1 cellular context compared by ENCODE assay signal in the genomic region with DNA sequence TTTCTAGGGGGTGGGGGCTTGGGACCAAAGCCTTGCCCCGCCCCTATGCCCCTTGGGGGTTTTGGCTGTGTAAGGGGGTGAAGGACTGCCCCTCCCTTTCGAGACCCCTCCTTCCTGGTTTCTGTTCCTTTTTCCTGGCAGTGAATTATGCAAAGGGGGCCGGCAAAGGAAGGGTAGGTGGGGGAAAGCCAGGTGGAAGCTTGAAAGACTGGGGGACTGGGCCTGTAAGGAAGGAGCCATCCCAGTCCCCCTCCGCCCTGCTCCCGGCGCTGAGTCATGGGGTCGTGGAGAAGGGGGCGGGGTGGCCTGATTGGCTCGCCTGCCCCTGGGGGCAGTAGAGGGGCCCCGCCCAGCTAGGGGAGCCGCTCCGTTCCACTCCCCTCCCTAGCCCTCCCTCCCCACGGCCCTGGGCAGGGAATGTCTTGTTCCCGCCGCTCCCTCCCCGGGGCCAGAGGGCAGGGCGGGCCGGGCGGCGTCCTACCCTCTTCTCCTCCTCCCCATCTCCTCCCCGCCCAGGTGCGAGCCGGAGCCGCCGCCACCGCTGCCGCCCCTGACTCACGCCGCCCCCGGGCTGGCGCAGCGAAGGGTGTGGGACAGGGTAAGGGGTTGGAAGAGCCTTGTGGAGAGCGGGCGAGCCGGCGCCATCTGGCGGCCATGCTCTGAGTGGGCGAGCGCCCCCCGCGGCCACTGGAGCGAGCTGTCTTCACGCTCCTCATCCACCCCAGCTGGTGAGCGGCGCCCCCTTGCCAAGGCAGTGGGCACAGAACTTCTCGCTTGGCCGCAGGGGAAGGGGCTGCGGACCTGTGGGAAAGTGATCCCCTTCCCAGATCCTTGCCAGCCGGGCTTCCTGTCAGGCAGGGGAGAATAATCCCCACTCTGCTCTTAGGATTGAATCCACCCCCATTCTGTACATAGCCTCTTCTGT.
TF ChIP-seq lines count a peak whose summit lies in the region.

No MANE protein-coding gene starts in this region.

TF ChIP-seq in K562, 482 proteins besides CTCF, POLR2A, EP300 and RAD21 (continued from another document and continues in another):
- TF ChIP-seq, protein P1, sequence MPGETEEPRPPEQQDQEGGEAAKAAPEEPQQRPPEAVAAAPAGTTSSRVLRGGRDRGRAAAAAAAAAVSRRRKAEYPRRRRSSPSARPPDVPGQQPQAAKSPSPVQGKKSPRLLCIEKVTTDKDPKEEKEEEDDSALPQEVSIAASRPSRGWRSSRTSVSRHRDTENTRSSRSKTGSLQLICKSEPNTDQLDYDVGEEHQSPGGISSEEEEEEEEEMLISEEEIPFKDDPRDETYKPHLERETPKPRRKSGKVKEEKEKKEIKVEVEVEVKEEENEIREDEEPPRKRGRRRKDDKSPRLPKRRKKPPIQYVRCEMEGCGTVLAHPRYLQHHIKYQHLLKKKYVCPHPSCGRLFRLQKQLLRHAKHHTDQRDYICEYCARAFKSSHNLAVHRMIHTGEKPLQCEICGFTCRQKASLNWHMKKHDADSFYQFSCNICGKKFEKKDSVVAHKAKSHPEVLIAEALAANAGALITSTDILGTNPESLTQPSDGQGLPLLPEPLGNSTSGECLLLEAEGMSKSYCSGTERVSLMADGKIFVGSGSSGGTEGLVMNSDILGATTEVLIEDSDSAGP (CRISPR knock-in tag; IDR thresholded peaks at IDR 0.05): peak; percentile 52; the same call in 1 of the 2 replicates
- no peak for TF ChIP-seq TEAD4 (IDR thresholded peaks at IDR 0.05; ENCODE audit: low read length)
- no peak for TF ChIP-seq TEAD4 (CRISPR knock-in tag; IDR thresholded peaks at IDR 0.05; ENCODE audit: borderline replicate concordance)
- peak; percentile 97; the same call in 1 of the 2 replicates for TF ChIP-seq KAT7 (CRISPR knock-in tag; IDR thresholded peaks at IDR 0.05; ENCODE audit: borderline replicate concordance)
- peak; percentile 89 for TF ChIP-seq CXXC5 (CRISPR knock-in tag; IDR thresholded peaks at IDR 0.05)
- TF ChIP-seq HCFC1 (IDR thresholded peaks at IDR 0.05; ENCODE audit: low read depth, low read length): peak; percentile 51
- TF ChIP-seq ZEB2 (IDR thresholded peaks at IDR 0.05): peak; percentile 95
- TF ChIP-seq NR2C1 (IDR thresholded peaks at IDR 0.05): peak; percentile 9; the same call in 1 of the 2 replicates
- peak; percentile 11; the same call in 1 of the 2 replicates for TF ChIP-seq NR2C1 (tag; IDR thresholded peaks at IDR 0.05)
- TF ChIP-seq JUND (IDR thresholded peaks at IDR 0.05; ENCODE audit: borderline replicate concordance, low read depth, low read length): peak; percentile 68
- peak; percentile 11; the same call in 1 of the 3 replicates for TF ChIP-seq JUND (tag; IDR thresholded peaks at IDR 0.05; ENCODE audit: borderline replicate concordance, low read depth, low read length)
- TF ChIP-seq, protein P2, sequence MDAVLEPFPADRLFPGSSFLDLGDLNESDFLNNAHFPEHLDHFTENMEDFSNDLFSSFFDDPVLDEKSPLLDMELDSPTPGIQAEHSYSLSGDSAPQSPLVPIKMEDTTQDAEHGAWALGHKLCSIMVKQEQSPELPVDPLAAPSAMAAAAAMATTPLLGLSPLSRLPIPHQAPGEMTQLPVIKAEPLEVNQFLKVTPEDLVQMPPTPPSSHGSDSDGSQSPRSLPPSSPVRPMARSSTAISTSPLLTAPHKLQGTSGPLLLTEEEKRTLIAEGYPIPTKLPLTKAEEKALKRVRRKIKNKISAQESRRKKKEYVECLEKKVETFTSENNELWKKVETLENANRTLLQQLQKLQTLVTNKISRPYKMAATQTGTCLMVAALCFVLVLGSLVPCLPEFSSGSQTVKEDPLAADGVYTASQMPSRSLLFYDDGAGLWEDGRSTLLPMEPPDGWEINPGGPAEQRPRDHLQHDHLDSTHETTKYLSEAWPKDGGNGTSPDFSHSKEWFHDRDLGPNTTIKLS (IDR thresholded peaks at IDR 0.05; ENCODE audit: borderline replicate concordance, low read depth): no peak
- TF ChIP-seq, protein P3, sequence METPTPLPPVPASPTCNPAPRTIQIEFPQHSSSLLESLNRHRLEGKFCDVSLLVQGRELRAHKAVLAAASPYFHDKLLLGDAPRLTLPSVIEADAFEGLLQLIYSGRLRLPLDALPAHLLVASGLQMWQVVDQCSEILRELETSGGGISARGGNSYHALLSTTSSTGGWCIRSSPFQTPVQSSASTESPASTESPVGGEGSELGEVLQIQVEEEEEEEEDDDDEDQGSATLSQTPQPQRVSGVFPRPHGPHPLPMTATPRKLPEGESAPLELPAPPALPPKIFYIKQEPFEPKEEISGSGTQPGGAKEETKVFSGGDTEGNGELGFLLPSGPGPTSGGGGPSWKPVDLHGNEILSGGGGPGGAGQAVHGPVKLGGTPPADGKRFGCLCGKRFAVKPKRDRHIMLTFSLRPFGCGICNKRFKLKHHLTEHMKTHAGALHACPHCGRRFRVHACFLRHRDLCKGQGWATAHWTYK (CRISPR knock-in tag; IDR thresholded peaks at IDR 0.05): peak; percentile 72; the same call in 1 of the 2 replicates
- TF ChIP-seq, protein P4, sequence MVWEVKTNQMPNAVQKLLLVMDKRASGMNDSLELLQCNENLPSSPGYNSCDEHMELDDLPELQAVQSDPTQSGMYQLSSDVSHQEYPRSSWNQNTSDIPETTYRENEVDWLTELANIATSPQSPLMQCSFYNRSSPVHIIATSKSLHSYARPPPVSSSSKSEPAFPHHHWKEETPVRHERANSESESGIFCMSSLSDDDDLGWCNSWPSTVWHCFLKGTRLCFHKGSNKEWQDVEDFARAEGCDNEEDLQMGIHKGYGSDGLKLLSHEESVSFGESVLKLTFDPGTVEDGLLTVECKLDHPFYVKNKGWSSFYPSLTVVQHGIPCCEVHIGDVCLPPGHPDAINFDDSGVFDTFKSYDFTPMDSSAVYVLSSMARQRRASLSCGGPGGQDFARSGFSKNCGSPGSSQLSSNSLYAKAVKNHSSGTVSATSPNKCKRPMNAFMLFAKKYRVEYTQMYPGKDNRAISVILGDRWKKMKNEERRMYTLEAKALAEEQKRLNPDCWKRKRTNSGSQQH (CRISPR knock-in tag; IDR thresholded peaks at IDR 0.05): peak; percentile 51; the same call in 1 of the 2 replicates
- TF ChIP-seq ZFP36 (IDR thresholded peaks at IDR 0.05; ENCODE audit: low read depth, low read length, partially characterized antibody): peak; percentile 4
- TF ChIP-seq SMARCA4 (IDR thresholded peaks at IDR 0.05): 0 out of 2 replicates have a peak, but pooled peaks have one; percentile 54
- 0 out of 2 replicates have a peak, but pooled peaks have one; percentile 70 for TF ChIP-seq DNMT1 (IDR thresholded peaks at IDR 0.05)
- TF ChIP-seq, protein P5, sequence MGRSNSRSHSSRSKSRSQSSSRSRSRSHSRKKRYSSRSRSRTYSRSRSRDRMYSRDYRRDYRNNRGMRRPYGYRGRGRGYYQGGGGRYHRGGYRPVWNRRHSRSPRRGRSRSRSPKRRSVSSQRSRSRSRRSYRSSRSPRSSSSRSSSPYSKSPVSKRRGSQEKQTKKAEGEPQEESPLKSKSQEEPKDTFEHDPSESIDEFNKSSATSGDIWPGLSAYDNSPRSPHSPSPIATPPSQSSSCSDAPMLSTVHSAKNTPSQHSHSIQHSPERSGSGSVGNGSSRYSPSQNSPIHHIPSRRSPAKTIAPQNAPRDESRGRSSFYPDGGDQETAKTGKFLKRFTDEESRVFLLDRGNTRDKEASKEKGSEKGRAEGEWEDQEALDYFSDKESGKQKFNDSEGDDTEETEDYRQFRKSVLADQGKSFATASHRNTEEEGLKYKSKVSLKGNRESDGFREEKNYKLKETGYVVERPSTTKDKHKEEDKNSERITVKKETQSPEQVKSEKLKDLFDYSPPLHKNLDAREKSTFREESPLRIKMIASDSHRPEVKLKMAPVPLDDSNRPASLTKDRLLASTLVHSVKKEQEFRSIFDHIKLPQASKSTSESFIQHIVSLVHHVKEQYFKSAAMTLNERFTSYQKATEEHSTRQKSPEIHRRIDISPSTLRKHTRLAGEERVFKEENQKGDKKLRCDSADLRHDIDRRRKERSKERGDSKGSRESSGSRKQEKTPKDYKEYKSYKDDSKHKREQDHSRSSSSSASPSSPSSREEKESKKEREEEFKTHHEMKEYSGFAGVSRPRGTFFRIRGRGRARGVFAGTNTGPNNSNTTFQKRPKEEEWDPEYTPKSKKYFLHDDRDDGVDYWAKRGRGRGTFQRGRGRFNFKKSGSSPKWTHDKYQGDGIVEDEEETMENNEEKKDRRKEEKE (IDR thresholded peaks at IDR 0.05; ENCODE audit: borderline replicate concordance in 1 of 2, control insufficient read depth in 1 of 2, low read depth in 2 of 2, low read length in 1 of 2): peak in 1 of 2 experiments; percentile 61; a peak in 1 of 4 replicates
- peak; percentile 92 for TF ChIP-seq MYNN (IDR thresholded peaks at IDR 0.05)
- TF ChIP-seq MYNN (CRISPR knock-in tag; IDR thresholded peaks at IDR 0.05): no peak
- TF ChIP-seq FOSL1 (tag; conservative IDR thresholded peaks at IDR 0.05): peak; percentile 87
- TF ChIP-seq, protein P6, sequence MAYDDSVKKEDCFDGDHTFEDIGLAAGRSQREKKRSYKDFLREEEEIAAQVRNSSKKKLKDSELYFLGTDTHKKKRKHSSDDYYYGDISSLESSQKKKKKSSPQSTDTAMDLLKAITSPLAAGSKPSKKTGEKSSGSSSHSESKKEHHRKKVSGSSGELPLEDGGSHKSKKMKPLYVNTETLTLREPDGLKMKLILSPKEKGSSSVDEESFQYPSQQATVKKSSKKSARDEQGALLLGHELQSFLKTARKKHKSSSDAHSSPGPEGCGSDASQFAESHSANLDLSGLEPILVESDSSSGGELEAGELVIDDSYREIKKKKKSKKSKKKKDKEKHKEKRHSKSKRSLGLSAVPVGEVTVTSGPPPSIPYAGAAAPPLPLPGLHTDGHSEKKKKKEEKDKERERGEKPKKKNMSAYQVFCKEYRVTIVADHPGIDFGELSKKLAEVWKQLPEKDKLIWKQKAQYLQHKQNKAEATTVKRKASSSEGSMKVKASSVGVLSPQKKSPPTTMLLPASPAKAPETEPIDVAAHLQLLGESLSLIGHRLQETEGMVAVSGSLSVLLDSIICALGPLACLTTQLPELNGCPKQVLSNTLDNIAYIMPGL (CRISPR knock-in tag; IDR thresholded peaks at IDR 0.05): peak; percentile 91; the same call in 1 of the 2 replicates
- TF ChIP-seq, protein P7, sequence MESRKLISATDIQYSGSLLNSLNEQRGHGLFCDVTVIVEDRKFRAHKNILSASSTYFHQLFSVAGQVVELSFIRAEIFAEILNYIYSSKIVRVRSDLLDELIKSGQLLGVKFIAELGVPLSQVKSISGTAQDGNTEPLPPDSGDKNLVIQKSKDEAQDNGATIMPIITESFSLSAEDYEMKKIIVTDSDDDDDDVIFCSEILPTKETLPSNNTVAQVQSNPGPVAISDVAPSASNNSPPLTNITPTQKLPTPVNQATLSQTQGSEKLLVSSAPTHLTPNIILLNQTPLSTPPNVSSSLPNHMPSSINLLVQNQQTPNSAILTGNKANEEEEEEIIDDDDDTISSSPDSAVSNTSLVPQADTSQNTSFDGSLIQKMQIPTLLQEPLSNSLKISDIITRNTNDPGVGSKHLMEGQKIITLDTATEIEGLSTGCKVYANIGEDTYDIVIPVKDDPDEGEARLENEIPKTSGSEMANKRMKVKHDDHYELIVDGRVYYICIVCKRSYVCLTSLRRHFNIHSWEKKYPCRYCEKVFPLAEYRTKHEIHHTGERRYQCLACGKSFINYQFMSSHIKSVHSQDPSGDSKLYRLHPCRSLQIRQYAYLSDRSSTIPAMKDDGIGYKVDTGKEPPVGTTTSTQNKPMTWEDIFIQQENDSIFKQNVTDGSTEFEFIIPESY (CRISPR knock-in tag; IDR thresholded peaks at IDR 0.05): peak; percentile 72
- TF ChIP-seq GTF2E2 (tag; IDR thresholded peaks at IDR 0.05): peak; percentile 25; the same call in 1 of the 2 replicates
- peak; percentile 60 for TF ChIP-seq ARID1B (IDR thresholded peaks at IDR 0.05)
- TF ChIP-seq, protein P8, sequence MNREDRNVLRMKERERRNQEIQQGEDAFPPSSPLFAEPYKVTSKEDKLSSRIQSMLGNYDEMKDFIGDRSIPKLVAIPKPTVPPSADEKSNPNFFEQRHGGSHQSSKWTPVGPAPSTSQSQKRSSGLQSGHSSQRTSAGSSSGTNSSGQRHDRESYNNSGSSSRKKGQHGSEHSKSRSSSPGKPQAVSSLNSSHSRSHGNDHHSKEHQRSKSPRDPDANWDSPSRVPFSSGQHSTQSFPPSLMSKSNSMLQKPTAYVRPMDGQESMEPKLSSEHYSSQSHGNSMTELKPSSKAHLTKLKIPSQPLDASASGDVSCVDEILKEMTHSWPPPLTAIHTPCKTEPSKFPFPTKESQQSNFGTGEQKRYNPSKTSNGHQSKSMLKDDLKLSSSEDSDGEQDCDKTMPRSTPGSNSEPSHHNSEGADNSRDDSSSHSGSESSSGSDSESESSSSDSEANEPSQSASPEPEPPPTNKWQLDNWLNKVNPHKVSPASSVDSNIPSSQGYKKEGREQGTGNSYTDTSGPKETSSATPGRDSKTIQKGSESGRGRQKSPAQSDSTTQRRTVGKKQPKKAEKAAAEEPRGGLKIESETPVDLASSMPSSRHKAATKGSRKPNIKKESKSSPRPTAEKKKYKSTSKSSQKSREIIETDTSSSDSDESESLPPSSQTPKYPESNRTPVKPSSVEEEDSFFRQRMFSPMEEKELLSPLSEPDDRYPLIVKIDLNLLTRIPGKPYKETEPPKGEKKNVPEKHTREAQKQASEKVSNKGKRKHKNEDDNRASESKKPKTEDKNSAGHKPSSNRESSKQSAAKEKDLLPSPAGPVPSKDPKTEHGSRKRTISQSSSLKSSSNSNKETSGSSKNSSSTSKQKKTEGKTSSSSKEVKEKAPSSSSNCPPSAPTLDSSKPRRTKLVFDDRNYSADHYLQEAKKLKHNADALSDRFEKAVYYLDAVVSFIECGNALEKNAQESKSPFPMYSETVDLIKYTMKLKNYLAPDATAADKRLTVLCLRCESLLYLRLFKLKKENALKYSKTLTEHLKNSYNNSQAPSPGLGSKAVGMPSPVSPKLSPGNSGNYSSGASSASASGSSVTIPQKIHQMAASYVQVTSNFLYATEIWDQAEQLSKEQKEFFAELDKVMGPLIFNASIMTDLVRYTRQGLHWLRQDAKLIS (CRISPR knock-in tag; IDR thresholded peaks at IDR 0.05): peak; percentile 96
- TF ChIP-seq, protein P9, sequence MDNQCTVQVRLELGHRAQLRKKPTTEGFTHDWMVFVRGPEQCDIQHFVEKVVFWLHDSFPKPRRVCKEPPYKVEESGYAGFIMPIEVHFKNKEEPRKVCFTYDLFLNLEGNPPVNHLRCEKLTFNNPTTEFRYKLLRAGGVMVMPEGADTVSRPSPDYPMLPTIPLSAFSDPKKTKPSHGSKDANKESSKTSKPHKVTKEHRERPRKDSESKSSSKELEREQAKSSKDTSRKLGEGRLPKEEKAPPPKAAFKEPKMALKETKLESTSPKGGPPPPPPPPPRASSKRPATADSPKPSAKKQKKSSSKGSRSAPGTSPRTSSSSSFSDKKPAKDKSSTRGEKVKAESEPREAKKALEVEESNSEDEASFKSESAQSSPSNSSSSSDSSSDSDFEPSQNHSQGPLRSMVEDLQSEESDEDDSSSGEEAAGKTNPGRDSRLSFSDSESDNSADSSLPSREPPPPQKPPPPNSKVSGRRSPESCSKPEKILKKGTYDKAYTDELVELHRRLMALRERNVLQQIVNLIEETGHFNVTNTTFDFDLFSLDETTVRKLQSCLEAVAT (IDR thresholded peaks at IDR 0.05): peak; percentile 56 to 98; a peak in 3 of 4 replicates
- TF ChIP-seq OTX1 (CRISPR knock-in tag; IDR thresholded peaks at IDR 0.05): peak; percentile 67; the same call in 1 of the 2 replicates
- no peak for TF ChIP-seq CBFB (CRISPR knock-in tag; IDR thresholded peaks at IDR 0.05)
- TF ChIP-seq GABPB2 (CRISPR knock-in tag; conservative IDR thresholded peaks at IDR 0.05): no peak; the same call in 1 of the 2 replicates
- no peak for TF ChIP-seq NFRKB (IDR thresholded peaks at IDR 0.05; ENCODE audit: low read depth)
- TF ChIP-seq ZNF197 (CRISPR knock-in tag; IDR thresholded peaks at IDR 0.05; ENCODE audit: low read depth): peak; percentile 60; the same call in 1 of the 2 replicates
- peak; percentile 90; the same call in 1 of the 2 replicates for TF ChIP-seq RBM14 (IDR thresholded peaks at IDR 0.05; ENCODE audit: borderline replicate concordance, insufficient read depth, low read depth, low read length)
- peak in 1 of 2 experiments; percentile 70; a peak in 1 of 4 replicates for TF ChIP-seq NONO (IDR thresholded peaks at IDR 0.05; ENCODE audit: low read depth in 2 of 2, low read length in 1 of 2)
- TF ChIP-seq PYGO2 (tag; IDR thresholded peaks at IDR 0.05): no peak
- peak; percentile 98 for TF ChIP-seq RBM22 (IDR thresholded peaks at IDR 0.05; ENCODE audit: low read depth, low read length, poor library complexity, severe bottlenecking)
